ENCODE assay signal across 10 cellular contexts in genomic region chr10:2978111-2978510, GRCh38.
DNase-seq lines count a peak whose midpoint lies in the region; ATAC-seq, FAIRE-seq and TF ChIP-seq lines count a peak whose summit lies in the region.
"Had no signal": no experiment of that assay in that cellular context is flagged by ENCODE, and none has a peak within 500 bp of the region (broad histone marks: within the 10 kb centered on the region; RNA-seq: fewer than 3 reads in every experiment).

No MANE protein-coding gene starts in this region.

- H3K27ac ChIP-seq in SK-N-MC (peak overlapping the region; percentile 81), gastroesophageal sphincter (no peak overlapping the region)

- no peak for TF ChIP-seq POLR2A in gastroesophageal sphincter (IDR thresholded peaks at IDR 0.05)

- H3K27me3 ChIP-seq in BJ (ENCODE audit: control insufficient read depth, insufficient read depth, low read length) (no peaks in the 10 kb centered on the region; the same call in 1 of the 2 replicates), gastroesophageal sphincter (no peaks in the 10 kb centered on the region)

- H3K9me3 Mint-ChIP-seq in stimulated activated naive CD8-positive, alpha-beta T cell treated with anti-CD3 and anti-CD28 coated beads, Interleukin-15, amount 100 ng/mL, for 72 hours: no peaks in the 10 kb centered on the region
- H3K9me3 Mint-ChIP-seq: IgD-negative memory B cell, memory B cell had no signal

- no peaks in the 10 kb centered on the region for H3K4me1 ChIP-seq in gastroesophageal sphincter

- H3K36me3 ChIP-seq in BJ (ENCODE audit: control insufficient read depth, insufficient read depth, low read length) (no peaks in the 10 kb centered on the region), SK-N-MC (ENCODE audit: insufficient read depth, low read length) (no peaks in the 10 kb centered on the region), gastroesophageal sphincter (no peaks in the 10 kb centered on the region)

- H3K4me3 Mint-ChIP-seq in stimulated activated naive CD8-positive, alpha-beta T cell treated with anti-CD3 and anti-CD28 coated beads, Interleukin-15, amount 100 ng/mL, for 72 hours: no peak overlapping the region
- H3K4me3 Mint-ChIP-seq: memory B cell had no signal

- no peaks in the 10 kb centered on the region for H3K9me3 ChIP-seq in SK-N-MC (ENCODE audit: low read depth, low read length)
- H3K9me3 ChIP-seq in gastroesophageal sphincter: no peaks in the 10 kb centered on the region

- no peaks in the 10 kb centered on the region for H3K27me3 Mint-ChIP-seq in stimulated activated naive CD8-positive, alpha-beta T cell treated with anti-CD3 and anti-CD28 coated beads, Interleukin-15, amount 100 ng/mL, for 72 hours

- DNase-seq in BJ (ENCODE audit: low read depth) (no peak), GM19239 (ENCODE audit: insufficient read length, low spot score) (peak; percentile 33), LHCN-M2 (ENCODE audit: low read depth) (peak; percentile 48), SK-N-MC (ENCODE audit: low read depth, low spot score) (peak; percentile 62)
- DNase-seq in stimulated activated naive CD8-positive, alpha-beta T cell treated with anti-CD3 and anti-CD28 coated beads, Interleukin-15, amount 100 ng/mL, for 72 hours: no peak

- H3K27ac Mint-ChIP-seq in stimulated activated naive CD8-positive, alpha-beta T cell treated with anti-CD3 and anti-CD28 coated beads, Interleukin-15, amount 100 ng/mL, for 72 hours: no peak overlapping the region
- H3K27ac Mint-ChIP-seq: memory B cell had no signal

- TF ChIP-seq CTCF in BJ (IDR thresholded peaks at IDR 0.05; ENCODE audit: insufficient read depth, low read depth, low read length) (peak; percentile 67), gastroesophageal sphincter (IDR thresholded peaks at IDR 0.05) (peak in 3 of 4 experiments; percentile 48 to 53 (median 51))

- CTCF ChIA-PET in BJ (lab: Yijun Ruan, JAX): interaction anchor here (0.7 to 3.6 kb wide), 11 partner anchors 8 to 1852 kb away, joined by 3 to 21 read pairs (median 3); no protein-coding TSS in a partner anchor

- WGBS in gastroesophageal sphincter (ENCODE audit: low coverage in 1 of 2), 2 donors: 0 to 7% methylated on average over 2 of the region's 2 CpGs

- peak; percentile 87 for FAIRE-seq in GM19239 (lab: Jason Lieb, UNC)

- POLR2A ChIA-PET in BJ (lab: Charles Lee): no interaction called here

- ATAC-seq in gastroesophageal sphincter (no peak), GM21737 (IDR thresholded peaks at IDR 0.05; ENCODE audit: unreplicated experiment) (no peak), GM19023 (IDR thresholded peaks at IDR 0.05; ENCODE audit: unreplicated experiment) (no peak)
- peak; percentile 56 for ATAC-seq in stimulated activated naive CD8-positive, alpha-beta T cell treated with anti-CD3 and anti-CD28 coated beads, Interleukin-15, amount 100 ng/mL, for 72 hours

- H3K4me3 ChIP-seq in BJ (ENCODE audit: low read depth, low read length): no peak overlapping the region
- no peak overlapping the region for H3K4me3 ChIP-seq in SK-N-MC
- H3K4me3 ChIP-seq in gastroesophageal sphincter: no peak overlapping the region

- H3K9ac ChIP-seq in SK-N-MC (ENCODE audit: insufficient read length): no peak overlapping the region

- H3K4me1 Mint-ChIP-seq in stimulated activated naive CD8-positive, alpha-beta T cell treated with anti-CD3 and anti-CD28 coated beads, Interleukin-15, amount 100 ng/mL, for 72 hours: no peaks in the 10 kb centered on the region

- TF ChIP-seq EP300 in gastroesophageal sphincter (IDR thresholded peaks at IDR 0.05): no peak

Comparison
In these comparisons a context has a peak if more than half of its experiments do, and no peak if none do; other contexts are left out.
1. DNase-seq: peak in GM19239 (single experiment), LHCN-M2 (single experiment) and SK-N-MC (single experiment); none in BJ (single experiment) and stimulated activated naive CD8-positive, alpha-beta T cell treated with anti-CD3 and anti-CD28 coated beads, Interleukin-15, amount 100 ng/mL, for 72 hours (0 of 2).